ENCODE assay signal across 8 cellular contexts in genomic region chr6:4253604-4254211, GRCh38.
A peak's percentile ranks its signal among the peaks of the same experiment; 100 is the strongest.
DNase-seq lines count a peak whose midpoint lies in the region; ATAC-seq and TF ChIP-seq lines count a peak whose summit lies in the region.

No MANE protein-coding gene starts in this region.

- POLR2A ChIA-PET in activated CD4-positive, alpha-beta T cell treated with anti-CD3 and anti-CD28 coated beads for 36 hours (lab: Charles Lee): interaction anchor here (0.6 kb wide), 1 partner anchor 958 kb away, joined by 3 read pairs; no protein-coding TSS in a partner anchor

- no peak overlapping the region for H3K4me3 Mint-ChIP-seq in activated CD4-positive, alpha-beta T cell treated with anti-CD3 and anti-CD28 coated beads for 36 hours

- H3K9me3 Mint-ChIP-seq in activated CD4-positive, alpha-beta T cell treated with anti-CD3 and anti-CD28 coated beads for 36 hours (ENCODE audit: low read depth): peaks cover 4% of the 10 kb centered on the region

- no peak overlapping the region for H3K27ac Mint-ChIP-seq in activated CD4-positive, alpha-beta T cell treated with anti-CD3 and anti-CD28 coated beads for 36 hours

- peaks cover 0 to 11% of the 10 kb centered on the region in 2 donors for H3K4me1 ChIP-seq in thoracic aorta (ENCODE audit: control insufficient read depth in 1 of 2, low read depth in 2 of 2)

- H3K4me1 Mint-ChIP-seq in activated CD4-positive, alpha-beta T cell treated with anti-CD3 and anti-CD28 coated beads for 36 hours: no peaks in the 10 kb centered on the region

- no peaks in the 10 kb centered on the region for H3K36me3 Mint-ChIP-seq in activated CD4-positive, alpha-beta T cell treated with anti-CD3 and anti-CD28 coated beads for 36 hours (ENCODE audit: low read depth)

- H3K27ac ChIP-seq in thoracic aorta: no peak overlapping the region

- peak; percentile 68 for ATAC-seq in thoracic aorta (ENCODE audit: insufficient number of reproducible peaks, low FRiP score, low read depth)
- ATAC-seq in activated CD4-positive, alpha-beta T cell treated with anti-CD3 and anti-CD28 coated beads for 36 hours: no peak
- ATAC-seq in GM18909 (IDR thresholded peaks at IDR 0.05; ENCODE audit: poor library complexity, unreplicated experiment): no peak
- no peak for ATAC-seq in HG03175 (IDR thresholded peaks at IDR 0.05; ENCODE audit: unreplicated experiment)

- H3K36me3 ChIP-seq in thoracic aorta: no peaks in the 10 kb centered on the region

- H3K27me3 Mint-ChIP-seq in activated CD4-positive, alpha-beta T cell treated with anti-CD3 and anti-CD28 coated beads for 36 hours: peaks cover 9% of the 10 kb centered on the region

- CTCF ChIA-PET in activated CD4-positive, alpha-beta T cell treated with anti-CD3 and anti-CD28 coated beads for 36 hours (lab: Charles Lee): no interaction called here

- no peaks in the 10 kb centered on the region for H3K27me3 ChIP-seq in thoracic aorta (replicated peaks; ENCODE audit: insufficient read depth)

- peak; percentile 29 for TF ChIP-seq CTCF in thoracic aorta (IDR thresholded peaks at IDR 0.05)

- H3K4me3 ChIP-seq in thoracic aorta: no peak overlapping the region

- intact Hi-C loops in activated CD4-positive, alpha-beta T cell treated with anti-CD3 and anti-CD28 coated beads for 36 hours (cut with DNase I, micrococcal nuclease): no loop called here

- H3K9me3 ChIP-seq in thoracic aorta: no peaks in the 10 kb centered on the region

- DNase-seq in HS-27A (ENCODE audit: low read depth) (peak; percentile 4), amniotic epithelial cell (ENCODE audit: low read depth) (peak; percentile 71), islet precursor cell (peak; percentile 63), thoracic aorta (ENCODE audit: low spot score) (no peak), D341Med (ENCODE audit: low spot score) (no peak)
- DNase-seq in activated CD4-positive, alpha-beta T cell treated with anti-CD3 and anti-CD28 coated beads for 36 hours: no peak

Comparison
In these comparisons a context has a peak if more than half of its experiments do, and no peak if none do; other contexts are left out.
1. DNase-seq: peak in HS-27A (single experiment), amniotic epithelial cell (single experiment) and islet precursor cell (single experiment); none in thoracic aorta (single experiment), activated CD4-positive, alpha-beta T cell treated with anti-CD3 and anti-CD28 coated beads for 36 hours (single experiment) and D341Med (single experiment).